19 cellular contexts compared by ENCODE assay signal in the genomic region with DNA sequence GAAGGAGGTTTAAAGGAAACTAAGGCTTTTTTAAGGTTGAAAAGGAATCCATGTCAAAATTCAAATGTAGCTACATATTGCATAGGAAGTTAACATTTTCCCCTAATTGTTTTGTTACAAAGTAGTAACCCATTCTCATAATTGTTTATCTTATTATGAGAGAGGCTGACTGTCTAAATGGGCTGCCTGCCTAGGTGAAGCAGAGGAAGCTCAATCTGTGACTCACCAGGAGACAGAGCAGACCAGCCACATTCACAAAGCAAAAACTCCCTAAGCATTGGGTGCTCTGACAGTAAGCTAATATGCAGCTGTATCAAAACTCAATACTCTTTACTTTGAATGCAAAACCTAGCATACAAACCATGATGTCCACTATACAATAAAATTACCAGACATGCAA.
DNase-seq lines count a peak whose midpoint lies in the region; ATAC-seq and TF ChIP-seq lines count a peak whose summit lies in the region.
"Had no signal": no experiment of that assay in that cellular context is flagged by ENCODE, and none has a peak within 500 bp of the region (broad histone marks: within the 10 kb centered on the region; RNA-seq: fewer than 3 reads in every experiment).

No MANE protein-coding gene starts in this region.

- H3K4me2 ChIP-seq in OCI-LY7 (ENCODE audit: low read length): no peak overlapping the region
- no peak overlapping the region for H3K4me2 ChIP-seq in smooth muscle cell
- H3K4me2 ChIP-seq: KMS-11 had no signal

- TF ChIP-seq CTCF in gastroesophageal sphincter (IDR thresholded peaks at IDR 0.05) (no peak), transverse colon (IDR thresholded peaks at IDR 0.05) (no peak), OCI-LY7 (conservative IDR thresholded peaks at IDR 0.05; ENCODE audit: low read length) (no peak), smooth muscle cell (IDR thresholded peaks at IDR 0.05; ENCODE audit: borderline replicate concordance, insufficient read depth, poor library complexity, severe bottlenecking) (no peak)

- H3K9ac ChIP-seq in smooth muscle cell (ENCODE audit: low read depth): no peak overlapping the region
- H3K9ac ChIP-seq: KMS-11 had no signal

- TF ChIP-seq EP300 in gastroesophageal sphincter (IDR thresholded peaks at IDR 0.05) (no peak), transverse colon (IDR thresholded peaks at IDR 0.05; ENCODE audit: low read depth) (no peak)

- H3K9me3 ChIP-seq in gastroesophageal sphincter: no peaks in the 10 kb centered on the region
- H3K9me3 ChIP-seq in transverse colon: no peaks in the 10 kb centered on the region
- H3K9me3 ChIP-seq in OCI-LY7 (ENCODE audit: low read length): no peaks in the 10 kb centered on the region
- no peaks in the 10 kb centered on the region for H3K9me3 ChIP-seq in smooth muscle cell (replicated peaks; ENCODE audit: low read depth)

- TF ChIP-seq POLR2A in gastroesophageal sphincter (IDR thresholded peaks at IDR 0.05) (no peak), transverse colon (IDR thresholded peaks at IDR 0.05) (no peak)

- H3K4me1 ChIP-seq in gastroesophageal sphincter (peaks cover 0 to 26% (median 0%) of the 10 kb centered on the region in 3 donors), transverse colon (peaks cover 0 to 5% (median 0%) of the 10 kb centered on the region in 4 donors), OCI-LY7 (ENCODE audit: insufficient read depth, low read length, poor library complexity, severe bottlenecking) (no peaks in the 10 kb centered on the region), smooth muscle cell (ENCODE audit: low read depth) (no peaks in the 10 kb centered on the region)

- H2AFZ ChIP-seq in OCI-LY7 (ENCODE audit: low read length) (no peak overlapping the region), smooth muscle cell (ENCODE audit: low read depth) (no peak overlapping the region)

- intact Hi-C loops in transverse colon (cut with DNase I; ENCODE audit: low total_unique reads): no loop called here
- intact Hi-C loops in OCI-LY7 (cut with micrococcal nuclease; ENCODE audit: unreplicated experiment): no loop called here

- H3K36me3 ChIP-seq in gastroesophageal sphincter (peaks cover 0 to 13% of the 10 kb centered on the region in 2 donors), transverse colon (no peaks in the 10 kb centered on the region), OCI-LY7 (ENCODE audit: insufficient read depth, low read length) (no peaks in the 10 kb centered on the region), smooth muscle cell (ENCODE audit: low read depth) (no peaks in the 10 kb centered on the region)

- no peaks in the 10 kb centered on the region for H3K27me3 ChIP-seq in gastroesophageal sphincter
- H3K27me3 ChIP-seq in transverse colon: no peaks in the 10 kb centered on the region
- H3K27me3 ChIP-seq in smooth muscle cell (ENCODE audit: low read depth): no peaks in the 10 kb centered on the region

- no peaks in the 10 kb centered on the region for H3K79me2 ChIP-seq in OCI-LY7 (ENCODE audit: insufficient read depth, low read depth, low read length)
- H3K79me2 ChIP-seq in smooth muscle cell (ENCODE audit: low read depth): no peaks in the 10 kb centered on the region

- ATAC-seq in gastroesophageal sphincter (peak; percentile 68), GM21526 (IDR thresholded peaks at IDR 0.05; ENCODE audit: low FRiP score, unreplicated experiment) (no peak)
- ATAC-seq: effector memory CD8-positive, alpha-beta T cell; left colon; naive thymus-derived CD4-positive, alpha-beta T cell; stimulated activated memory B cell treated with anti-CD40 and anti-IgM and Interleukin-4, amounts not matched to agents 10 μg/mL and 1 μg/mL and 100 μg/mL, for 72 hours had no signal

- CTCF ChIA-PET in OCI-LY7 (lab: Charles Lee; ENCODE audit: unreplicated experiment): no interaction called here

- in situ Hi-C loops in transverse colon (cut with MboI; ENCODE audit: low pct_ligation_motif_present in 1 of 4, low pct_unique_long_range_greater_than_20kb in 1 of 4, low sequenced_read_pairs in 3 of 4): loop anchor here in 1 of 4 donors (25.0 kb wide), 1 partner anchor 196 kb away; no protein-coding TSS in a partner anchor

- POLR2A ChIA-PET in OCI-LY7 (lab: Charles Lee): no interaction called here

- H3F3A ChIP-seq in smooth muscle cell (ENCODE audit: low read depth): no peaks in the 10 kb centered on the region

- H3K4me3 ChIP-seq in gastroesophageal sphincter: no peak overlapping the region
- H3K4me3 ChIP-seq in transverse colon: no peak overlapping the region
- no peak overlapping the region for H3K4me3 ChIP-seq in OCI-LY7 (ENCODE audit: low read depth, low read length, poor library complexity, severe bottlenecking)
- H3K4me3 ChIP-seq in smooth muscle cell: no peak overlapping the region

- no TSS peak for BruUV-seq in OCI-LY7 (replicated peaks; lab: Mats Ljungman, UMichigan)

- DNase-seq in HPDE6-E6E7 (ENCODE audit: extremely low spot score): peak; percentile 59
- DNase-seq in astrocyte of the hippocampus (ENCODE audit: low read depth, low spot score): peak; percentile 60
- no peak for DNase-seq in transverse colon
- DNase-seq in OCI-LY7 (ENCODE audit: low spot score): no peak
- no peak for DNase-seq in smooth muscle cell (lab: John Stamatoyannopoulos, UW; ENCODE audit: unreplicated experiment)
- DNase-seq: activated CD4-positive, alpha-beta T cell treated with anti-CD3 and anti-CD28 coated beads for 48 hours; anterior cingulate cortex; effector memory CD8-positive, alpha-beta T cell; left colon; naive thymus-derived CD4-positive, alpha-beta T cell; NCI-H187; NCI-H524 treated with DMSO at 0.1 percent for 48 hours; right cardiac atrium; stimulated activated CD4-positive, alpha-beta T cell treated with anti-CD3 and anti-CD28 coated beads, Interleukin-4, amount 100 ng/mL, for 24 hours; T-helper 2 cell had no signal

- H4K20me1 ChIP-seq in OCI-LY7 (ENCODE audit: insufficient read depth, low read length) (no peaks in the 10 kb centered on the region), smooth muscle cell (ENCODE audit: low read depth) (no peaks in the 10 kb centered on the region)

- H3K27ac ChIP-seq in gastroesophageal sphincter (peak overlapping the region in 2 of 4 donors; percentile 40 to 55), transverse colon (peak overlapping the region; percentile 35 to 63 (median 57)), OCI-LY7 (ENCODE audit: low read depth, low read length, poor library complexity, severe bottlenecking) (no peak overlapping the region), smooth muscle cell (ENCODE audit: low read depth) (no peak overlapping the region)
- H3K27ac ChIP-seq: KMS-11 had no signal

- H3K9me2 ChIP-seq in OCI-LY7 (ENCODE audit: insufficient read depth, low read length): no peaks in the 10 kb centered on the region

Comparison
In these comparisons a context has a peak if more than half of its experiments do, and no peak if none do; other contexts are left out.
1. DNase-seq: peak in HPDE6-E6E7 (single experiment) and astrocyte of the hippocampus (single experiment); none in transverse colon (single experiment), OCI-LY7 (single experiment) and smooth muscle cell (single experiment).
2. H3K27ac ChIP-seq: peak in transverse colon (4 of 4); none in OCI-LY7 (single experiment) and smooth muscle cell (single experiment).